Comparison of ENCODE assay signal across 7 cellular contexts in the genomic region with DNA sequence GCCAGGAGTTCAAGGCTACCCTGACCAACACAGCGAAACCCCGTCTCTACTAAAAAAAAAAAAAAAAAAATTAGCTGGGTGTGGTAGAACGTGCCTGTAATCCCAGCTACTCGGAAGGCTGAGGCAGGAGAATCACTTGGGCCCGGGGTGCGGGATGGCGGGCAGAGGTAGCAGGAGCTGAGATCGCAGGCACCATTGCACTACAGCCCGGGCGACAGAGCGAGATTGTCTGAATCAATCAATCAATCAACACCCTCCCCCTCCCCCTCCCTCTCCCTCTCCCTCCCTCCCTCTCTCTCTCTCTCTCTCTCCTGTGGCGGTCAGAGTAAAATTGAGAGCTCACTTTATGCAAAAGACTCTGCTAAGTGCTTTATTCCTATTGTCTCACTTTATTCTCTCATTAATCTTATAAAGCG. TPM values are rescaled to one million over a fixed set of nuclear protein-coding genes. Genes with fewer than 3 reads are reported as not detected.
DNase-seq lines count a peak whose midpoint lies in the region; ATAC-seq, FAIRE-seq and TF ChIP-seq lines count a peak whose summit lies in the region.

No MANE protein-coding gene starts in this region.

- 19% methylated on average over 8 of the region's 13 CpGs for WGBS in hepatocyte (ENCODE audit: low lambda C conversion rate, missing lambda C conversion rate)
- WGBS in small intestine, 3 donors: 10 to 36% (median 13%) methylated on average over 10 to 13 of the region's 13 CpGs

- no peak for TF ChIP-seq POLR2A in GM12892 (IDR thresholded peaks at IDR 0.05; ENCODE audit: low read depth, low read length)

- no peaks in the 10 kb centered on the region for H3K9me3 ChIP-seq in WERI-Rb-1 (ENCODE audit: severe bottlenecking)
- no peaks in the 10 kb centered on the region for H3K9me3 ChIP-seq in hepatocyte (ENCODE audit: low read depth)
- no peaks in the 10 kb centered on the region for H3K9me3 ChIP-seq in small intestine (ENCODE audit: control insufficient read depth, low read depth)

- peak overlapping the region; percentile 89 for H3K4me2 ChIP-seq in hepatocyte

- H3K79me2 ChIP-seq in hepatocyte: peaks cover 57% of the 10 kb centered on the region

- no peak for FAIRE-seq in small intestine (lab: Jason Lieb, UNC)
- FAIRE-seq in GM12892 (lab: Jason Lieb, UNC): no peak

- H3K27me3 ChIP-seq in WERI-Rb-1 (ENCODE audit: insufficient read depth, low read depth, severe bottlenecking): no peaks in the 10 kb centered on the region
- no peaks in the 10 kb centered on the region for H3K27me3 ChIP-seq in hepatocyte
- H3K27me3 ChIP-seq in small intestine (ENCODE audit: control insufficient read depth in 2 of 2, insufficient read depth in 2 of 2, low read length in 2 of 2): no peaks in the 10 kb centered on the region

- ATAC-seq in GM18873 (IDR thresholded peaks at IDR 0.05; ENCODE audit: low FRiP score, unreplicated experiment): no peak

- peak overlapping the region; percentile 53 for H2AFZ ChIP-seq in hepatocyte

- H3K4me3 ChIP-seq in HFF-Myc (replicated peaks; ENCODE audit: low read depth, low read length) (peak overlapping the region; percentile 74), WERI-Rb-1 (ENCODE audit: low read depth, low read length) (peak overlapping the region; percentile 52), hepatocyte (peak overlapping the region; percentile 99), small intestine (ENCODE audit: low read depth in 1 of 2, low read length in 2 of 2) (peak overlapping the region; percentile 87 to 88)

- H3K4me1 ChIP-seq in hepatocyte (ENCODE audit: insufficient read depth) (peaks cover 19% of the 10 kb centered on the region), small intestine (ENCODE audit: control insufficient read depth in 2 of 2, insufficient read depth in 1 of 2, low read depth in 1 of 2, low read length in 1 of 2) (no peaks in the 10 kb centered on the region)

- no peaks in the 10 kb centered on the region for H3K36me3 ChIP-seq in WERI-Rb-1
- no peaks in the 10 kb centered on the region for H3K36me3 ChIP-seq in hepatocyte (replicated peaks; ENCODE audit: insufficient read depth, low read depth)
- H3K36me3 ChIP-seq in small intestine (ENCODE audit: control insufficient read depth in 2 of 2, insufficient read depth in 2 of 2, low read length in 2 of 2): no peaks in the 10 kb centered on the region

- no peak overlapping the region for H3K27ac ChIP-seq in WERI-Rb-1
- H3K27ac ChIP-seq in hepatocyte: no peak overlapping the region
- H3K27ac ChIP-seq in small intestine (ENCODE audit: low read depth in 1 of 2, low read length in 1 of 2): no peak overlapping the region

- H4K20me1 ChIP-seq in hepatocyte (ENCODE audit: insufficient read depth, poor library complexity, severe bottlenecking): no peaks in the 10 kb centered on the region

- no peaks in the 10 kb centered on the region for H3K9me2 ChIP-seq in hepatocyte (replicated peaks; ENCODE audit: insufficient read depth)

- TF ChIP-seq CTCF in HFF-Myc (IDR thresholded peaks at IDR 0.05; ENCODE audit: low read depth, low read length, missing control alignments) (no peak), WERI-Rb-1 (IDR thresholded peaks at IDR 0.05; ENCODE audit: low read depth, low read length) (no peak), hepatocyte (IDR thresholded peaks at IDR 0.05; ENCODE audit: poor library complexity) (no peak)

- DNase-seq in HFF-Myc (ENCODE audit: extremely low read depth, low read depth) (no peak), WERI-Rb-1 (peak; percentile 12), hepatocyte (ENCODE audit: low spot score) (peak; percentile 26), small intestine (peak; percentile 29), GM12892 (ENCODE audit: insufficient read length) (no peak), NCI-H1105 (lab: John Stamatoyannopoulos, UW) (no peak)

RNA-seq across cellular contexts. Expression of a gene that starts 1.2 kb away (rescaled TPM):
- total RNA-seq in hepatocyte: 24.9 and 26.7 TPM in 2 replicates
- polyA plus RNA-seq in hepatocyte (14.3 and 20.1 TPM in 2 replicates), small intestine (10 to 100 TPM in 1 of 3 donors, 1 to 10 TPM in 2; 7.1 to 11.3 (median 9.4) TPM)
- 7.3 TPM for polyA plus RNA-seq in GM12892 (2012; ENCODE audit: missing spikeins)

RNA-seq across cellular contexts. Expression of a gene that starts 1.3 kb away (rescaled TPM):
- total RNA-seq in hepatocyte: 0.13 and 0.16 TPM in 2 replicates
- polyA plus RNA-seq in hepatocyte (0.12 and 0.31 TPM in 2 replicates), small intestine (1 to 10 TPM in 1 of 3 donors, under 1 TPM in 1, not detected in 1; 0.72 to 2.0 TPM)
- 0.47 TPM for polyA plus RNA-seq in GM12892 (2012; ENCODE audit: missing spikeins)

RNA-seq across cellular contexts. Expression of a gene that starts 27.1 kb away (rescaled TPM):
- total RNA-seq in hepatocyte: 76.8 and 82.9 TPM in 2 replicates
- polyA plus RNA-seq in hepatocyte (61.5 and 65.9 TPM in 2 replicates), small intestine (10 to 100 TPM; 24.0 to 40.9 (median 30.4) TPM)
- 24.6 TPM for polyA plus RNA-seq in GM12892 (2012; ENCODE audit: missing spikeins)

RNA-seq across cellular contexts. Expression of a gene that starts 43.1 kb away (rescaled TPM):
- 30.2 and 32.8 TPM in 2 replicates for total RNA-seq in hepatocyte
- polyA plus RNA-seq in hepatocyte (39.2 and 58.0 TPM in 2 replicates), small intestine (10 to 100 TPM; 33.4 to 61.3 (median 38.1) TPM)
- 15.1 TPM for polyA plus RNA-seq in GM12892 (2012; ENCODE audit: missing spikeins)

RNA-seq across cellular contexts. Expression of a gene that starts 47.2 kb away (rescaled TPM):
- not detected in 2 replicates for total RNA-seq in hepatocyte
- polyA plus RNA-seq in hepatocyte: 0.30 TPM in 1 of 2 replicates, not detected in the other
- under 1 TPM in 1 of 3 donors, not detected in 2; 0.27 TPM for polyA plus RNA-seq in small intestine
- polyA plus RNA-seq in GM12892 (2012; ENCODE audit: missing spikeins): not detected

Comparison
In these comparisons a context has a peak if more than half of its experiments do, and no peak if none do; other contexts are left out.
1. DNase-seq: peak in WERI-Rb-1 (single experiment), hepatocyte (single experiment) and small intestine (single experiment); none in HFF-Myc (single experiment), GM12892 (single experiment) and NCI-H1105 (single experiment).
2. Peak in every context shown above with its lines, with median percentiles within 50 percentile points of each other: H3K4me3 ChIP-seq.